ENCODE assay signal across 23 cellular contexts in genomic region chr17:79666111-79666510, GRCh38. TPM values are rescaled to one million over a fixed set of nuclear protein-coding genes. Genes with fewer than 3 reads are reported as not detected.
DNase-seq lines count a peak whose midpoint lies in the region; ATAC-seq and TF ChIP-seq lines count a peak whose summit lies in the region.
"Had no signal": no experiment of that assay in that cellular context is flagged by ENCODE, and none has a peak within 500 bp of the region (broad histone marks: within the 10 kb centered on the region; RNA-seq: fewer than 3 reads in every experiment).

No MANE protein-coding gene starts in this region.

- no peak overlapping the region for H3K9ac ChIP-seq in rectal smooth muscle tissue (ENCODE audit: low read length)
- H3K9ac ChIP-seq: GM23248, KMS-11 had no signal

- H3K27me3 ChIP-seq in rectal smooth muscle tissue (ENCODE audit: control insufficient read depth, insufficient read depth, low read length) (no peaks in the 10 kb centered on the region), vagina (no peaks in the 10 kb centered on the region)
- H3K27me3 ChIP-seq: BE2C had no signal

- no peak for TF ChIP-seq CTCF in vagina (IDR thresholded peaks at IDR 0.05)

- H3K36me3 ChIP-seq in rectal smooth muscle tissue (ENCODE audit: control insufficient read depth, insufficient read depth, low read length), result no peaks in the 10 kb centered on the region
- H3K36me3 ChIP-seq in vagina, result no peaks in the 10 kb centered on the region
- H3K36me3 ChIP-seq: BE2C, HAP-1 had no signal

- no peaks in the 10 kb centered on the region for H3K36me3 Mint-ChIP-seq in activated CD8-positive, alpha-beta memory T cell treated with anti-CD3 and anti-CD28 coated beads, Interleukin-2, amount 10 ng/mL, durations not matched to agents 7 days and 5 days

- H3K27ac ChIP-seq in rectal smooth muscle tissue (ENCODE audit: low read depth, low read length) (peak overlapping the region; percentile 62), vagina (peak overlapping the region; percentile 35)
- H3K27ac ChIP-seq: 22Rv1, GM23248, KMS-11, SK-N-MC had no signal

- no peak overlapping the region for H3K27ac Mint-ChIP-seq in activated CD8-positive, alpha-beta memory T cell treated with anti-CD3 and anti-CD28 coated beads, Interleukin-2, amount 10 ng/mL, durations not matched to agents 7 days and 5 days
- H3K27ac Mint-ChIP-seq: HFFc6 had no signal

- ATAC-seq in activated CD8-positive, alpha-beta memory T cell treated with anti-CD3 and anti-CD28 coated beads, Interleukin-2, amount 10 ng/mL, durations not matched to agents 7 days and 5 days, result no peak
- no peak for ATAC-seq in GM18907 (IDR thresholded peaks at IDR 0.05; ENCODE audit: unreplicated experiment)

- H3K4me1 ChIP-seq in rectal smooth muscle tissue (ENCODE audit: control insufficient read depth, insufficient read depth, low read length), result peaks cover 22% of the 10 kb centered on the region
- H3K4me1 ChIP-seq in vagina, result no peaks in the 10 kb centered on the region
- H3K4me1 ChIP-seq: HAP-1 had no signal

- H3K4me3 ChIP-seq in rectal smooth muscle tissue (ENCODE audit: low read length) (no peak overlapping the region), vagina (no peak overlapping the region)
- H3K4me3 ChIP-seq: GM23248, HAP-1, SK-N-MC had no signal

- intact Hi-C loops in vagina (cut with DNase I), result no loop called here

- in situ Hi-C loops in KBM-7 (cut with MboI; ENCODE audit: low pct_unique_long_range_greater_than_20kb, low sequenced_read_pairs), result no loop called here

- peak; percentile 29 for DNase-seq in activated CD8-positive, alpha-beta memory T cell treated with anti-CD3 and anti-CD28 coated beads, Interleukin-2, amount 50 U/mL, for 48 hours
- DNase-seq in activated CD8-positive, alpha-beta memory T cell treated with anti-CD3 and anti-CD28 coated beads, Interleukin-2, amount 10 ng/mL, durations not matched to agents 7 days and 5 days, result no peak
- DNase-seq in islet precursor cell (peak; percentile 39), vagina (ENCODE audit: extremely low spot score in 2 of 2) (no peak), KBM-7 (no peak)
- no peak for DNase-seq in activated CD4-positive, alpha-beta T cell treated with anti-CD3 and anti-CD28 coated beads for 4 hours
- DNase-seq: ACHN, Calu3, HFFc6, IMR-90, NCI-H1048, NCI-H1417 treated with DMSO at 0.1 percent for 48 hours, NCI-H2081 treated with DMSO at 0.1 percent for 48 hours, NCI-H748 treated with DMSO at 0.1 percent for 48 hours, SIG-M5 had no signal

- H3K4me3 Mint-ChIP-seq in activated CD8-positive, alpha-beta memory T cell treated with anti-CD3 and anti-CD28 coated beads, Interleukin-2, amount 10 ng/mL, durations not matched to agents 7 days and 5 days, result no peak overlapping the region
- H3K4me3 Mint-ChIP-seq: HFFc6 had no signal

- H3K4me1 Mint-ChIP-seq in activated CD8-positive, alpha-beta memory T cell treated with anti-CD3 and anti-CD28 coated beads, Interleukin-2, amount 10 ng/mL, durations not matched to agents 7 days and 5 days, result no peaks in the 10 kb centered on the region

- no peak for TF ChIP-seq POLR2A in vagina (IDR thresholded peaks at IDR 0.05)

- no peaks in the 10 kb centered on the region for H3K9me3 ChIP-seq in vagina
- H3K9me3 ChIP-seq: BE2C had no signal

- no peaks in the 10 kb centered on the region for H3K9me3 Mint-ChIP-seq in activated CD8-positive, alpha-beta memory T cell treated with anti-CD3 and anti-CD28 coated beads, Interleukin-2, amount 10 ng/mL, durations not matched to agents 7 days and 5 days (ENCODE audit: low read depth)
- H3K9me3 Mint-ChIP-seq: HFFc6 had no signal

- CTCF ChIA-PET in activated CD8-positive, alpha-beta memory T cell treated with anti-CD3 and anti-CD28 coated beads, Interleukin-2, amount 10 ng/mL, durations not matched to agents 7 days and 5 days (lab: Charles Lee), result no interaction called here

- H3K27me3 Mint-ChIP-seq in activated CD8-positive, alpha-beta memory T cell treated with anti-CD3 and anti-CD28 coated beads, Interleukin-2, amount 10 ng/mL, durations not matched to agents 7 days and 5 days, result peaks cover 29% of the 10 kb centered on the region

RNA-seq across cellular contexts. Expression of gene RBFOX3, which starts 55.3 kb away (rescaled TPM):
- not detected for total RNA-seq in activated CD8-positive, alpha-beta memory T cell treated with anti-CD3 and anti-CD28 coated beads, Interleukin-2, amount 10 ng/mL, durations not matched to agents 7 days and 5 days
- total RNA-seq in vagina, result 3.7 TPM
- total RNA-seq: Calu3, GM23248, HFFc6, IMR-90 had no signal

Comparison
In these comparisons a context has a peak if more than half of its experiments do, and no peak if none do; other contexts are left out.
1. DNase-seq: peak in activated CD8-positive, alpha-beta memory T cell treated with anti-CD3 and anti-CD28 coated beads, Interleukin-2, amount 50 U/mL, for 48 hours (single experiment) and islet precursor cell (single experiment); none in activated CD8-positive, alpha-beta memory T cell treated with anti-CD3 and anti-CD28 coated beads, Interleukin-2, amount 10 ng/mL, durations not matched to agents 7 days and 5 days (single experiment), vagina (0 of 2), KBM-7 (single experiment) and activated CD4-positive, alpha-beta T cell treated with anti-CD3 and anti-CD28 coated beads for 4 hours (0 of 2).